13 cellular contexts compared by ENCODE assay signal in the genomic region with DNA sequence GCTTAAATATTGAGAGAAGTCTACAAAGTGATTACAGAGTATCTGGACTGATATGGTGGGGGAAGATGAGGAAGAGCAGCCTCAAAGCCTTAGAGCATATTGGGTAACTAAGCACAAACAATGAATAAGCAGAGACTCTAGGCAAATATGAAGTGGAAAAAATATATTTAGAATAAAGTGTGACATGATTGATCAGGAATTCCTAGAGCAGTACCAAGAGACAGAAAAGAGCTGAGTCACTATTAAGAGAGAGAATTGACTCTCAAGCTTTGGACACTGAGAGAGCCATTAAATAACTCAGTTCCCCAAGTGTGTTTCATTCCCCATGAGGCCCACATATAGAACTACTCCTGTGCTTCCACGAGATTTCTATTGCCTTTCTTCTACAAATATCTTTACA. TPM values are rescaled to one million over a fixed set of nuclear protein-coding genes. Genes with fewer than 3 reads are reported as not detected.
DNase-seq lines count a peak whose midpoint lies in the region; ATAC-seq and TF ChIP-seq lines count a peak whose summit lies in the region.
"Had no signal": no experiment of that assay in that cellular context is flagged by ENCODE, and none has a peak within 500 bp of the region (broad histone marks: within the 10 kb centered on the region; RNA-seq: fewer than 3 reads in every experiment).

No MANE protein-coding gene starts in this region.

- no peak for TF ChIP-seq CTCF in foreskin keratinocyte (conservative IDR thresholded peaks at IDR 0.05)

- H3K27me3 ChIP-seq in foreskin keratinocyte: no peaks in the 10 kb centered on the region

- no peak overlapping the region for H3K4me3 ChIP-seq in skeletal muscle cell (ENCODE audit: low read depth, low read length)
- H3K4me3 ChIP-seq: prostate gland had no signal

- no peak overlapping the region for H3K27ac ChIP-seq in foreskin keratinocyte
- H3K27ac ChIP-seq: prostate gland had no signal

- peak; percentile 59 for DNase-seq in GM03348 (ENCODE audit: low spot score)
- DNase-seq in foreskin keratinocyte: peak in 1 of 2 donors; percentile 52
- DNase-seq in skeletal muscle cell (ENCODE audit: low read depth): peak; percentile 53
- no peak for DNase-seq in NCI-H1417 (lab: John Stamatoyannopoulos, UW)
- no peak for DNase-seq in NK-92 treated with Interleukin-12 subunit alpha and Interleukin-12 subunit beta, amount 100 ng/mL, for 24 hours (lab: John Stamatoyannopoulos, UW)
- DNase-seq in KG1 (lab: John Stamatoyannopoulos, UW): no peak
- DNase-seq: activated CD4-positive, alpha-beta T cell treated with anti-CD3 and anti-CD28 coated beads, Interleukin-2, amount 50 U/mL, for 4 hours; Caco-2; NCI-H446 treated with DMSO at 0.1 percent for 48 hours; SW 1271 had no signal

- ATAC-seq in SK-N-SH treated with all-trans-retinoic acid at 6 μM for 48 hours (peak; percentile 76), foreskin keratinocyte (peak; percentile 43), GM21576 (IDR thresholded peaks at IDR 0.05; ENCODE audit: unreplicated experiment) (no peak)

- no peaks in the 10 kb centered on the region for H3K4me1 ChIP-seq in foreskin keratinocyte
- H3K4me1 ChIP-seq: prostate gland had no signal

TF ChIP-seq in SK-N-SH treated with all-trans-retinoic acid at 6 μM for 48 hours, 23 proteins besides CTCF, POLR2A, EP300 and RAD21:
- TF ChIP-seq BACH2 (CRISPR knock-in tag; IDR thresholded peaks at IDR 0.05; ENCODE audit: borderline replicate concordance) (no peak), CSDC2 (CRISPR knock-in tag; IDR thresholded peaks at IDR 0.05) (no peak), OSR1 (CRISPR knock-in tag; IDR thresholded peaks at IDR 0.05) (no peak), ESRRG (CRISPR knock-in tag; IDR thresholded peaks at IDR 0.05) (no peak), RARB (CRISPR knock-in tag; IDR thresholded peaks at IDR 0.05) (no peak), ZNF8 (CRISPR knock-in tag; IDR thresholded peaks at IDR 0.05) (no peak), TCF4 (CRISPR knock-in tag; IDR thresholded peaks at IDR 0.05; ENCODE audit: borderline replicate concordance) (no peak), ZNF565 (CRISPR knock-in tag; conservative IDR thresholded peaks at IDR 0.05; ENCODE audit: low read depth) (no peak)
- TF ChIP-seq, protein P1, sequence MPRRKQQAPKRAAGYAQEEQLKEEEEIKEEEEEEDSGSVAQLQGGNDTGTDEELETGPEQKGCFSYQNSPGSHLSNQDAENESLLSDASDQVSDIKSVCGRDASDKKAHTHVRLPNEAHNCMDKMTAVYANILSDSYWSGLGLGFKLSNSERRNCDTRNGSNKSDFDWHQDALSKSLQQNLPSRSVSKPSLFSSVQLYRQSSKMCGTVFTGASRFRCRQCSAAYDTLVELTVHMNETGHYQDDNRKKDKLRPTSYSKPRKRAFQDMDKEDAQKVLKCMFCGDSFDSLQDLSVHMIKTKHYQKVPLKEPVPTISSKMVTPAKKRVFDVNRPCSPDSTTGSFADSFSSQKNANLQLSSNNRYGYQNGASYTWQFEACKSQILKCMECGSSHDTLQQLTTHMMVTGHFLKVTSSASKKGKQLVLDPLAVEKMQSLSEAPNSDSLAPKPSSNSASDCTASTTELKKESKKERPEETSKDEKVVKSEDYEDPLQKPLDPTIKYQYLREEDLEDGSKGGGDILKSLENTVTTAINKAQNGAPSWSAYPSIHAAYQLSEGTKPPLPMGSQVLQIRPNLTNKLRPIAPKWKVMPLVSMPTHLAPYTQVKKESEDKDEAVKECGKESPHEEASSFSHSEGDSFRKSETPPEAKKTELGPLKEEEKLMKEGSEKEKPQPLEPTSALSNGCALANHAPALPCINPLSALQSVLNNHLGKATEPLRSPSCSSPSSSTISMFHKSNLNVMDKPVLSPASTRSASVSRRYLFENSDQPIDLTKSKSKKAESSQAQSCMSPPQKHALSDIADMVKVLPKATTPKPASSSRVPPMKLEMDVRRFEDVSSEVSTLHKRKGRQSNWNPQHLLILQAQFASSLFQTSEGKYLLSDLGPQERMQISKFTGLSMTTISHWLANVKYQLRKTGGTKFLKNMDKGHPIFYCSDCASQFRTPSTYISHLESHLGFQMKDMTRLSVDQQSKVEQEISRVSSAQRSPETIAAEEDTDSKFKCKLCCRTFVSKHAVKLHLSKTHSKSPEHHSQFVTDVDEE (CRISPR knock-in tag; IDR thresholded peaks at IDR 0.05): no peak
- TF ChIP-seq, protein P2, sequence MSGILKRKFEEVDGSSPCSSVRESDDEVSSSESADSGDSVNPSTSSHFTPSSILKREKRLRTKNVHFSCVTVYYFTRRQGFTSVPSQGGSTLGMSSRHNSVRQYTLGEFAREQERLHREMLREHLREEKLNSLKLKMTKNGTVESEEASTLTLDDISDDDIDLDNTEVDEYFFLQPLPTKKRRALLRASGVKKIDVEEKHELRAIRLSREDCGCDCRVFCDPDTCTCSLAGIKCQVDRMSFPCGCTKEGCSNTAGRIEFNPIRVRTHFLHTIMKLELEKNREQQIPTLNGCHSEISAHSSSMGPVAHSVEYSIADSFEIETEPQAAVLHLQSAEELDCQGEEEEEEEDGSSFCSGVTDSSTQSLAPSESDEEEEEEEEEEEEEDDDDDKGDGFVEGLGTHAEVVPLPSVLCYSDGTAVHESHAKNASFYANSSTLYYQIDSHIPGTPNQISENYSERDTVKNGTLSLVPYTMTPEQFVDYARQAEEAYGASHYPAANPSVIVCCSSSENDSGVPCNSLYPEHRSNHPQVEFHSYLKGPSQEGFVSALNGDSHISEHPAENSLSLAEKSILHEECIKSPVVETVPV (CRISPR knock-in tag; IDR thresholded peaks at IDR 0.05): no peak

RNA-seq across cellular contexts. Expression of a gene that starts 45.7 kb away (rescaled TPM):
- total RNA-seq in foreskin keratinocyte: 0.04 and 0.07 TPM in 2 replicates
- polyA plus RNA-seq in foreskin keratinocyte: 0.02 TPM in 2 replicates

Comparison
In these comparisons a context has a peak if more than half of its experiments do, and no peak if none do; other contexts are left out.
1. DNase-seq: peak in GM03348 (single experiment) and skeletal muscle cell (single experiment); none in NCI-H1417 (0 of 3), NK-92 treated with Interleukin-12 subunit alpha and Interleukin-12 subunit beta, amount 100 ng/mL, for 24 hours (single experiment) and KG1 (single experiment).